Comparison of ENCODE assay signal across 16 cellular contexts in the genomic region with DNA sequence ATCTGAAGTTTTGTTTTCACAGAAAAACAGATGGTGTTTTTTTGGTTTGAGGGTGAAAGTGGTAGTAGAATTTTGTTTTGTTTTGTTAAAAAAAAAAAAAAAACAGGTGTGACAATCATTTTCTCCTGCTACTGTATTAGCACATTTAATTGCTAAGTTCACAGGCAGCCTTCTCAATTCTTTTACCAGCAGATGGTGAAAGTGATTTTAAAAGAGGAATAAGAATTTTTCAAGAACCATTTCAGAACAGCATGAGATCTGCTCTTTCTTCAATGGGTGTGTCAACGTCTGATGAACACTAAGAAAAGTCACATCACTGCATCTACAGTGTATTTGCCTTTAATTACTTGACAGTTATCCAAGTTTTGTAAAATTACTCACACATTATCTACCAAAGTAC.
DNase-seq lines count a peak whose midpoint lies in the region; ATAC-seq and TF ChIP-seq lines count a peak whose summit lies in the region.
"Had no signal": no experiment of that assay in that cellular context is flagged by ENCODE, and none has a peak within 500 bp of the region (broad histone marks: within the 10 kb centered on the region; RNA-seq: fewer than 3 reads in every experiment).

No MANE protein-coding gene starts in this region.

- peak; percentile 63 for ATAC-seq in GM18498 (IDR thresholded peaks at IDR 0.05; ENCODE audit: unreplicated experiment)
- peak; percentile 59 for ATAC-seq in GM21529 (IDR thresholded peaks at IDR 0.05; ENCODE audit: unreplicated experiment)
- ATAC-seq in HG02763 (IDR thresholded peaks at IDR 0.05; ENCODE audit: unreplicated experiment) = peak; percentile 54
- ATAC-seq in psoas muscle = no peak
- no peak for ATAC-seq in GM21367 (IDR thresholded peaks at IDR 0.05; ENCODE audit: unreplicated experiment)

- H3K4me1 ChIP-seq in neutrophil (ENCODE audit: control insufficient read depth in 1 of 2, insufficient read depth in 1 of 2, low read depth in 1 of 2, low read length in 1 of 2) = no peaks in the 10 kb centered on the region
- H3K4me1 ChIP-seq in ascending aorta = no peaks in the 10 kb centered on the region
- no peaks in the 10 kb centered on the region for H3K4me1 ChIP-seq in psoas muscle
- H3K4me1 ChIP-seq: BLaER1 had no signal

- H3K9me3 ChIP-seq in neutrophil (no peaks in the 10 kb centered on the region), ascending aorta (no peaks in the 10 kb centered on the region), psoas muscle (peaks cover 6% of the 10 kb centered on the region)
- H3K9me3 ChIP-seq: BLaER1 had no signal

- H3K4me3 ChIP-seq in neutrophil (ENCODE audit: low read depth in 1 of 2, low read length in 1 of 2) (no peak overlapping the region), ascending aorta (no peak overlapping the region), psoas muscle (no peak overlapping the region)
- H3K4me3 ChIP-seq: BLaER1 had no signal

- H3K36me3 ChIP-seq in neutrophil = no peaks in the 10 kb centered on the region
- no peaks in the 10 kb centered on the region for H3K36me3 ChIP-seq in ascending aorta
- no peaks in the 10 kb centered on the region for H3K36me3 ChIP-seq in psoas muscle (ENCODE audit: insufficient read depth in 1 of 2, low read depth in 1 of 2)
- H3K36me3 ChIP-seq: BLaER1 had no signal

- TF ChIP-seq CTCF in neutrophil (IDR thresholded peaks at IDR 0.05) (no peak), ascending aorta (IDR thresholded peaks at IDR 0.05) (no peak), psoas muscle (IDR thresholded peaks at IDR 0.05) (no peak)

- no peaks in the 10 kb centered on the region for H3K27me3 ChIP-seq in neutrophil
- no peaks in the 10 kb centered on the region for H3K27me3 ChIP-seq in ascending aorta
- no peaks in the 10 kb centered on the region for H3K27me3 ChIP-seq in psoas muscle (ENCODE audit: insufficient read depth in 3 of 3, low read length in 2 of 3)
- H3K27me3 ChIP-seq: BLaER1 had no signal

- 29 to 57% (median 39%) methylated on average over 1 of the region's 1 CpG for WGBS in psoas muscle, 3 donors

- H3K27ac ChIP-seq in neutrophil = peak overlapping the region; percentile 0
- H3K27ac ChIP-seq in ascending aorta = no peak overlapping the region
- H3K27ac ChIP-seq in psoas muscle = no peak overlapping the region
- H3K27ac ChIP-seq: BLaER1, HL-60, KMS-11 had no signal

- DNase-seq in ascending aorta (ENCODE audit: low spot score in 2 of 2) (no peak), psoas muscle (no peak)
- DNase-seq: 8988T; CD4-positive, alpha-beta memory T cell; DMS153; DMS79; GDM1; H9 had no signal

- intact Hi-C loops in ascending aorta (cut with DNase I) = no loop called here
- intact Hi-C loops in psoas muscle (cut with DNase I) = no loop called here

Comparison
In these comparisons a context has a peak if more than half of its experiments do, and no peak if none do; other contexts are left out.
1. ATAC-seq: peak in GM18498 (single experiment), GM21529 (single experiment) and HG02763 (single experiment); none in psoas muscle (0 of 4) and GM21367 (single experiment).